ENCODE assay signal across 31 cellular contexts in the genomic region with DNA sequence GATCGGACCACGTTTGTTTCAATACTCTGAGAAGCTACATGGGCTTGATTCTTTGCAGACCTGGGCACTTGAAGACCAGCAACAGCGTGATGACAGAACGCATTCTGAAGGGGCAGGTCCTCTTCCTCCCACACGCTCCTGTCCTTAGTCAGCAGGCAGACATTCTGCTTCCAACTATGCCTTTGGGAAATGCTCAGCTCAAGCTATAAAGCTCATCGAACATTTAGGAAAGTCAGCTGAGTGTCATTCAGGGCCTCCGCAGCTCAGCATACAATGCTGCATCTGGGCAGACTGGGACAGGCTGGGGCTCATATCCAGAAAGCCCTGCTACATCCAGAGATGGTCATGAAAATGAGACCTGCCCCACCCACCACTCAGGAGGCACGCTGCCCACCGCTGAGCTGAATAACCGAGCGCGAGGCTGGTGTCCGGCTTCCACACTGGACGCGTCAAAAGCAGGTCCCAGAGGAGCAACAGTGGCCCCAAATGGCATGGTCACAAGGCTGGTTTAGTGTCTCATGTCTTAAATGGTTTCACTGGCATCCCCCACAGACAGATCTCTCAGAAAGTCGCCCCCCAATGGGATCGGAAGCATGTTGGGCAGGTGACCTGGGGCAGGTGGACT.
DNase-seq lines count a peak whose midpoint lies in the region; ATAC-seq and TF ChIP-seq lines count a peak whose summit lies in the region.
"Had no signal": no experiment of that assay in that cellular context is flagged by ENCODE, and none has a peak within 500 bp of the region (broad histone marks: within the 10 kb centered on the region; RNA-seq: fewer than 3 reads in every experiment).

No MANE protein-coding gene starts in this region.

- H2AFZ ChIP-seq in MM.1S (ENCODE audit: low read length), result no peak overlapping the region

- no peaks in the 10 kb centered on the region for H3K27me3 Mint-ChIP-seq in activated CD8-positive, alpha-beta T cell treated with anti-CD3 and anti-CD28 coated beads for 36 hours
- no peaks in the 10 kb centered on the region for H3K27me3 Mint-ChIP-seq in activated CD8-positive, alpha-beta T cell treated with anti-CD3 and anti-CD28 coated beads, Interleukin-2, amount 10 ng/mL, durations not matched to agents 7 days and 5 days (ENCODE audit: low read depth)
- peaks cover 83% of the 10 kb centered on the region for H3K27me3 Mint-ChIP-seq in WTC11 (ENCODE audit: low read depth)
- H3K27me3 Mint-ChIP-seq in memory B cell, result peaks cover 1% of the 10 kb centered on the region

- H3K36me3 ChIP-seq in MM.1S (replicated peaks; ENCODE audit: insufficient read depth, low read length), result no peaks in the 10 kb centered on the region
- no peaks in the 10 kb centered on the region for H3K36me3 ChIP-seq in WERI-Rb-1
- H3K36me3 ChIP-seq: brain microvascular endothelial cell, gastrocnemius medialis, MG63, right atrium auricular region, thoracic aorta, uterus had no signal

- H3K4me2 ChIP-seq in MM.1S (ENCODE audit: low read depth, low read length), result no peak overlapping the region
- H3K4me2 ChIP-seq: KMS-11 had no signal

- CTCF ChIA-PET in activated CD8-positive, alpha-beta T cell treated with anti-CD3 and anti-CD28 coated beads for 36 hours (lab: Charles Lee), result no interaction called here
- CTCF ChIA-PET in activated CD8-positive, alpha-beta T cell treated with anti-CD3 and anti-CD28 coated beads, Interleukin-2, amount 10 ng/mL, durations not matched to agents 7 days and 5 days (lab: Charles Lee), result no interaction called here
- CTCF ChIA-PET in WTC11 (lab: Charles Lee), result interaction anchor here (1.2 kb wide), 1 partner anchor 136 kb away, joined by 3 read pairs; no protein-coding TSS in a partner anchor

- no peaks in the 10 kb centered on the region for H3K9me2 ChIP-seq in MM.1S (replicated peaks; ENCODE audit: insufficient read depth, low read length)

- no peaks in the 10 kb centered on the region for H3K79me2 ChIP-seq in MM.1S (ENCODE audit: low read length)

- TF ChIP-seq CTCF in activated CD8-positive, alpha-beta T cell treated with anti-CD3 and anti-CD28 coated beads for 36 hours (IDR thresholded peaks at IDR 0.05), result no peak
- TF ChIP-seq CTCF in WTC11 (IDR thresholded peaks at IDR 0.05) (no peak), MM.1S (IDR thresholded peaks at IDR 0.05; ENCODE audit: low read length) (no peak), WERI-Rb-1 (IDR thresholded peaks at IDR 0.05; ENCODE audit: low read depth, low read length) (no peak)

- no peak overlapping the region for H3K4me3 ChIP-seq in MM.1S (ENCODE audit: low read length)
- H3K4me3 ChIP-seq in WERI-Rb-1 (ENCODE audit: low read depth, low read length), result no peak overlapping the region
- H3K4me3 ChIP-seq: gastrocnemius medialis, GM12878, MG63, mucosa of descending colon, right atrium auricular region, SK-N-MC, thoracic aorta, uterus had no signal

- POLR2A ChIA-PET in activated CD8-positive, alpha-beta T cell treated with anti-CD3 and anti-CD28 coated beads for 36 hours (lab: Charles Lee), result no interaction called here
- POLR2A ChIA-PET in activated CD8-positive, alpha-beta T cell treated with anti-CD3 and anti-CD28 coated beads, Interleukin-2, amount 10 ng/mL, durations not matched to agents 7 days and 5 days (lab: Charles Lee), result no interaction called here
- POLR2A ChIA-PET in WTC11 (lab: Charles Lee), result no interaction called here

- H3K36me3 Mint-ChIP-seq in activated CD8-positive, alpha-beta T cell treated with anti-CD3 and anti-CD28 coated beads for 36 hours (ENCODE audit: low read depth), result no peaks in the 10 kb centered on the region
- no peaks in the 10 kb centered on the region for H3K36me3 Mint-ChIP-seq in activated CD8-positive, alpha-beta T cell treated with anti-CD3 and anti-CD28 coated beads, Interleukin-2, amount 10 ng/mL, durations not matched to agents 7 days and 5 days (ENCODE audit: low read depth)
- H3K36me3 Mint-ChIP-seq in WTC11 (peaks cover 17% of the 10 kb centered on the region), memory B cell (peaks cover 2% of the 10 kb centered on the region)
- no peaks in the 10 kb centered on the region for H3K36me3 Mint-ChIP-seq in stimulated activated effector memory CD8-positive, alpha-beta T cell treated with anti-CD3 and anti-CD28 coated beads, Interleukin-12 subunit alpha, Interleukin-12 subunit beta, amount 100 ng/mL, for 72 hours
- H3K36me3 Mint-ChIP-seq: activated CD8-positive, alpha-beta memory T cell treated with anti-CD3 and anti-CD28 coated beads, Interleukin-2, amount 10 ng/mL, durations not matched to agents 7 days and 5 days had no signal

- peak overlapping the region; percentile 17 for H3K4me3 Mint-ChIP-seq in activated CD8-positive, alpha-beta T cell treated with anti-CD3 and anti-CD28 coated beads for 36 hours
- no peak overlapping the region for H3K4me3 Mint-ChIP-seq in activated CD8-positive, alpha-beta T cell treated with anti-CD3 and anti-CD28 coated beads, Interleukin-2, amount 10 ng/mL, durations not matched to agents 7 days and 5 days
- H3K4me3 Mint-ChIP-seq in WTC11, result no peak overlapping the region
- peak overlapping the region; percentile 30 for H3K4me3 Mint-ChIP-seq in memory B cell
- peak overlapping the region; percentile 81 for H3K4me3 Mint-ChIP-seq in stimulated activated effector memory CD8-positive, alpha-beta T cell treated with anti-CD3 and anti-CD28 coated beads, Interleukin-12 subunit alpha, Interleukin-12 subunit beta, amount 100 ng/mL, for 72 hours
- H3K4me3 Mint-ChIP-seq: activated CD8-positive, alpha-beta memory T cell treated with anti-CD3 and anti-CD28 coated beads, Interleukin-2, amount 10 ng/mL, durations not matched to agents 7 days and 5 days; neural crest cell had no signal

- ATAC-seq in activated CD8-positive, alpha-beta T cell treated with anti-CD3 and anti-CD28 coated beads for 36 hours, result no peak
- no peak for ATAC-seq in activated CD8-positive, alpha-beta T cell treated with anti-CD3 and anti-CD28 coated beads, Interleukin-2, amount 10 ng/mL, durations not matched to agents 7 days and 5 days
- no peak for ATAC-seq in WTC11
- no peak for ATAC-seq in memory B cell (ENCODE audit: low read depth)
- no peak for ATAC-seq in stimulated activated effector memory CD8-positive, alpha-beta T cell treated with anti-CD3 and anti-CD28 coated beads, Interleukin-12 subunit alpha, Interleukin-12 subunit beta, amount 100 ng/mL, for 72 hours
- ATAC-seq: activated CD8-positive, alpha-beta memory T cell treated with anti-CD3 and anti-CD28 coated beads, Interleukin-2, amount 10 ng/mL, durations not matched to agents 7 days and 5 days; gastrocnemius medialis; GM12878; mucosa of descending colon; stimulated activated naive CD8-positive, alpha-beta T cell treated with anti-CD3 and anti-CD28 coated beads, Interleukin-15, amount 100 ng/mL, for 72 hours had no signal

- H3K4me1 ChIP-seq in MM.1S (ENCODE audit: low read length), result no peaks in the 10 kb centered on the region
- H3K4me1 ChIP-seq: gastrocnemius medialis had no signal

- DNase-seq in activated CD8-positive, alpha-beta T cell treated with anti-CD3 and anti-CD28 coated beads for 36 hours, result no peak
- DNase-seq in activated CD8-positive, alpha-beta T cell treated with anti-CD3 and anti-CD28 coated beads, Interleukin-2, amount 10 ng/mL, durations not matched to agents 7 days and 5 days, result no peak
- DNase-seq in WTC11 (ENCODE audit: low spot score), result peak; percentile 1
- no peak for DNase-seq in memory B cell (ENCODE audit: low spot score in 2 of 2)
- no peak for DNase-seq in stimulated activated effector memory CD8-positive, alpha-beta T cell treated with anti-CD3 and anti-CD28 coated beads, Interleukin-12 subunit alpha, Interleukin-12 subunit beta, amount 100 ng/mL, for 72 hours (ENCODE audit: low spot score in 2 of 2)
- DNase-seq in DMS53 treated with DMSO at 0.1 percent for 48 hours (lab: John Stamatoyannopoulos, UW; ENCODE audit: unreplicated experiment), result no peak
- DNase-seq in MM.1S, result no peak
- DNase-seq in WERI-Rb-1, result no peak
- DNase-seq: activated CD4-positive, alpha-beta T cell treated with anti-CD3 and anti-CD28 coated beads for 48 hours; activated CD8-positive, alpha-beta memory T cell treated with anti-CD3 and anti-CD28 coated beads, Interleukin-2, amount 10 ng/mL, durations not matched to agents 7 days and 5 days; activated naive CD4-positive, alpha-beta T cell treated with anti-CD3 and anti-CD28 coated beads for 36 hours; brain microvascular endothelial cell; DMS 273 treated with DMSO at 0.1 percent for 48 hours; gastrocnemius medialis; HCEC 1CT; kidney glomerular epithelial cell; MG63; mucosa of descending colon; NCI-H2029 treated with DMSO at 0.1 percent for 48 hours; NCI-H524 treated with DMSO at 0.1 percent for 48 hours; NK-92 treated with Interleukin-12 subunit alpha and Interleukin-12 subunit beta, amount 100 ng/mL, for 24 hours; stimulated activated CD4-positive, alpha-beta T cell treated with anti-CD3 and anti-CD28 coated beads, Interleukin-2, amount 100 ng/mL, for 24 hours; stimulated activated naive CD8-positive, alpha-beta T cell treated with anti-CD3 and anti-CD28 coated beads, Interleukin-15, amount 100 ng/mL, for 72 hours; uterus had no signal

- no peaks in the 10 kb centered on the region for H3K9me3 Mint-ChIP-seq in activated CD8-positive, alpha-beta T cell treated with anti-CD3 and anti-CD28 coated beads for 36 hours
- no peaks in the 10 kb centered on the region for H3K9me3 Mint-ChIP-seq in activated CD8-positive, alpha-beta T cell treated with anti-CD3 and anti-CD28 coated beads, Interleukin-2, amount 10 ng/mL, durations not matched to agents 7 days and 5 days (ENCODE audit: insufficient read depth)
- H3K9me3 Mint-ChIP-seq in WTC11 (peaks cover 15% of the 10 kb centered on the region), memory B cell (peaks cover 4% of the 10 kb centered on the region)
- H3K9me3 Mint-ChIP-seq in stimulated activated effector memory CD8-positive, alpha-beta T cell treated with anti-CD3 and anti-CD28 coated beads, Interleukin-12 subunit alpha, Interleukin-12 subunit beta, amount 100 ng/mL, for 72 hours, result no peaks in the 10 kb centered on the region
- H3K9me3 Mint-ChIP-seq: activated naive CD4-positive, alpha-beta T cell treated with anti-CD3 and anti-CD28 coated beads for 36 hours; neural crest cell; stimulated activated naive CD8-positive, alpha-beta T cell treated with anti-CD3 and anti-CD28 coated beads, Interleukin-15, amount 100 ng/mL, for 72 hours had no signal

- H3K27ac ChIP-seq in MM.1S (ENCODE audit: low read length) (no peak overlapping the region), WERI-Rb-1 (no peak overlapping the region)
- H3K27ac ChIP-seq: brain microvascular endothelial cell, gastrocnemius medialis, HL-60, KMS-11, right atrium auricular region, SK-N-MC, thoracic aorta, uterus had no signal

- no peaks in the 10 kb centered on the region for H4K20me1 ChIP-seq in MM.1S (ENCODE audit: insufficient read depth, low read length)

- H3K27ac Mint-ChIP-seq in activated CD8-positive, alpha-beta T cell treated with anti-CD3 and anti-CD28 coated beads for 36 hours, result no peak overlapping the region
- H3K27ac Mint-ChIP-seq in activated CD8-positive, alpha-beta T cell treated with anti-CD3 and anti-CD28 coated beads, Interleukin-2, amount 10 ng/mL, durations not matched to agents 7 days and 5 days, result no peak overlapping the region
- H3K27ac Mint-ChIP-seq in WTC11, result no peak overlapping the region
- no peak overlapping the region for H3K27ac Mint-ChIP-seq in memory B cell
- no peak overlapping the region for H3K27ac Mint-ChIP-seq in stimulated activated effector memory CD8-positive, alpha-beta T cell treated with anti-CD3 and anti-CD28 coated beads, Interleukin-12 subunit alpha, Interleukin-12 subunit beta, amount 100 ng/mL, for 72 hours
- H3K27ac Mint-ChIP-seq: activated CD8-positive, alpha-beta memory T cell treated with anti-CD3 and anti-CD28 coated beads, Interleukin-2, amount 10 ng/mL, durations not matched to agents 7 days and 5 days; activated naive CD4-positive, alpha-beta T cell treated with anti-CD3 and anti-CD28 coated beads for 36 hours; stimulated activated naive CD8-positive, alpha-beta T cell treated with anti-CD3 and anti-CD28 coated beads, Interleukin-15, amount 100 ng/mL, for 72 hours had no signal

- peaks cover 16% of the 10 kb centered on the region for H3K4me1 Mint-ChIP-seq in activated CD8-positive, alpha-beta T cell treated with anti-CD3 and anti-CD28 coated beads for 36 hours (ENCODE audit: low read depth)
- H3K4me1 Mint-ChIP-seq in activated CD8-positive, alpha-beta T cell treated with anti-CD3 and anti-CD28 coated beads, Interleukin-2, amount 10 ng/mL, durations not matched to agents 7 days and 5 days (ENCODE audit: low read depth), result peaks cover 21% of the 10 kb centered on the region
- H3K4me1 Mint-ChIP-seq in WTC11 (no peaks in the 10 kb centered on the region), memory B cell (peaks cover 2% of the 10 kb centered on the region)
- peaks cover 20% of the 10 kb centered on the region for H3K4me1 Mint-ChIP-seq in stimulated activated effector memory CD8-positive, alpha-beta T cell treated with anti-CD3 and anti-CD28 coated beads, Interleukin-12 subunit alpha, Interleukin-12 subunit beta, amount 100 ng/mL, for 72 hours

- intact Hi-C loops in activated CD8-positive, alpha-beta T cell treated with anti-CD3 and anti-CD28 coated beads for 36 hours (cut with micrococcal nuclease), result no loop called here

- peaks cover 94% of the 10 kb centered on the region for H3K27me3 ChIP-seq in MM.1S (replicated peaks; ENCODE audit: insufficient read depth, low read length)
- no peaks in the 10 kb centered on the region for H3K27me3 ChIP-seq in WERI-Rb-1 (ENCODE audit: insufficient read depth, low read depth, severe bottlenecking)
- H3K27me3 ChIP-seq: brain microvascular endothelial cell, MG63, right atrium auricular region, uterus had no signal

- H3F3A ChIP-seq in MM.1S (ENCODE audit: insufficient read depth, low read length), result no peaks in the 10 kb centered on the region

- no peaks in the 10 kb centered on the region for H3K9me3 ChIP-seq in MM.1S (replicated peaks; ENCODE audit: insufficient read depth, low read length)
- H3K9me3 ChIP-seq in WERI-Rb-1 (ENCODE audit: severe bottlenecking), result no peaks in the 10 kb centered on the region
- H3K9me3 ChIP-seq: gastrocnemius medialis, MG63, mucosa of descending colon, right atrium auricular region, thoracic aorta, uterus had no signal

- no peak overlapping the region for H3K9ac ChIP-seq in MM.1S (ENCODE audit: low read length)
- H3K9ac ChIP-seq: KMS-11 had no signal

Comparison
In these comparisons a context has a peak if more than half of its experiments do, and no peak if none do; other contexts are left out.
1. H3K4me3 Mint-ChIP-seq: peak in activated CD8-positive, alpha-beta T cell treated with anti-CD3 and anti-CD28 coated beads for 36 hours (single experiment), memory B cell (single experiment) and stimulated activated effector memory CD8-positive, alpha-beta T cell treated with anti-CD3 and anti-CD28 coated beads, Interleukin-12 subunit alpha, Interleukin-12 subunit beta, amount 100 ng/mL, for 72 hours (single experiment); none in activated CD8-positive, alpha-beta T cell treated with anti-CD3 and anti-CD28 coated beads, Interleukin-2, amount 10 ng/mL, durations not matched to agents 7 days and 5 days (single experiment) and WTC11 (single experiment).